8 cellular contexts compared by ENCODE assay signal in the genomic region with DNA sequence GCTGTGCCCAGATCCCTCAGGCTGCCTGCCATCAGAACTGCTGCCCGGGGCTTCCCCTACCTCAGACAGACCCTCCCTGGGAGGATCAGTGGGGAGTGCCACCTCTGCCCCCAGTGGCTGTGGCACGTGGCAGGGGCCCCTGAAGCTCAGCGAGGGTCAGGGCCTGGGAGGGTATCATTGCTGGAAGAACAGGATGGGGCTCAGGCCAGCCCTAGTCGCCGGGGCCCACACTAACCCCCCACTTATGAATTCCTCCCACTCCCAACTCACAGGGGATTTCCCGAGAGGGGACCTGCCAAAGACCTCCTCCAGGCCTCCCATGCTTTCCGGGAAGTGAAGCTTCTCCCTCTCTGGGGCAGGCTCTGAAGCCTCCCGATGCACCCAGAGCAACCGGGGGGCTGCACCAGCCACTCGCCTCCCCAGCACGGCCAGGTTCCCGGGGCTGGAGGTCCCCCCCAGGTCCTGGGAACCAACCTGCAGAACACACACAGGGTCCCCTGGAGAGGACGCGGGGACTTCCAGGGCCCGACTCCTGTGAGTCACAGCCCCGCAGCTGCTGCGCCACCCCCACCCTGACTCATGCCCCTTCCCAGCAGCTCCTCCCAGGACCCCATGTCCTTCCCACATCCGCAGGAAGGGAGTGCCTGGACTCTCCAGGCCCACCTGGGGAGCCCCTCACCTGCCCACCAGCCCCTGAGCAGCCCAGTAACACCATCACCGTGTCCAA.
DNase-seq lines count a peak whose midpoint lies in the region; ATAC-seq and FAIRE-seq lines count a peak whose summit lies in the region.

No MANE protein-coding gene starts in this region.

- peak; percentile 98 for FAIRE-seq in HTR-8/SVneo (lab: Jason Lieb, UNC)

- peak; percentile 57 for ATAC-seq in stimulated activated naive CD8-positive, alpha-beta T cell treated with anti-CD3 and anti-CD28 coated beads, Interleukin-15, Interleukin-2, amounts not matched to agents 100 U/mL and 50 U/mL, for 24 hours
- ATAC-seq in HG02763 (IDR thresholded peaks at IDR 0.05; ENCODE audit: unreplicated experiment), result no peak
- ATAC-seq in GM19023 (IDR thresholded peaks at IDR 0.05; ENCODE audit: unreplicated experiment), result no peak

- DNase-seq in AG08396 (ENCODE audit: low spot score), result peak; percentile 94
- peak; percentile 98 for DNase-seq in HTR-8/SVneo (ENCODE audit: insufficient read length, low spot score)
- peak; percentile 62 for DNase-seq in amniotic stem cell (lab: John Stamatoyannopoulos, UW)
- DNase-seq in iris pigment epithelial cell (ENCODE audit: low read depth), result peak; percentile 93
- peak; percentile 73 for DNase-seq in stimulated activated naive CD8-positive, alpha-beta T cell treated with anti-CD3 and anti-CD28 coated beads, Interleukin-15, Interleukin-2, amounts not matched to agents 100 U/mL and 50 U/mL, for 24 hours
- DNase-seq in NCI-H1417 treated with DMSO at 0.1 percent for 48 hours (lab: John Stamatoyannopoulos, UW), result no peak
